Comparison of ENCODE assay signal across 20 cellular contexts in the genomic region with DNA sequence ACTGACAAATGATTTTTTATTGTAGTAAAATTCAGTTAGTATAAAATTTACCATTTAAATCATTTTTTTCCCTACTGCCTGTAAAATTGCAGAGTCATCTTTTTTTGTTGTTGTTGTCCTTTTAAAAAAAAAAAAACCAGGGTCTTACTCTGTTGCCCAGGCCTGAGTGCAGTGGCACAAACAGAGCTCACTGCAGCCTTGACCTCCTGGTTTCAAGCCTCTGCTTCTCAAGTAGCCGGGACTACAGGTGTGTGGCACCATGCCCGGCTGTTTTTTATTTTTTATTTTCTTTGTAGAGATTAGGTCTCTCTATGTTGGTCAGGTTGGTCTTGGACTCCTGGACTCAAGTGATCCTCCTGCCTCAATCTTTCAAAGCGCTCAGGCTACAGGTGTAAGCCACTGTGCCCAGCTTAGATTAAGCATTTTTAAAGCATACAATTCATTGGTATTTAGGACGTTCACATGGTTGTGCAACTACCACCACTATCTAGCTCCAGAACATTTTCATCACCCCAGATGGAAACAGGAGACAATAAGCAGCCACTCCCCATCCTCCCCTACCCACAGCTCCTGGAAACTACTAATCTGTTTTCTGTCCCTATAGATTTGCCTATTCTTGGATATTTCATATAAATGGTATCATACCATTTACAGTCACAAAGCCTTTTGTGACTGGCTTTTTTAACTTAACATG. TPM values are rescaled to one million over a fixed set of nuclear protein-coding genes. Genes with fewer than 3 reads are reported as not detected.
DNase-seq lines count a peak whose midpoint lies in the region; ATAC-seq and TF ChIP-seq lines count a peak whose summit lies in the region.
"Had no signal": no experiment of that assay in that cellular context is flagged by ENCODE, and none has a peak within 500 bp of the region (broad histone marks: within the 10 kb centered on the region; RNA-seq: fewer than 3 reads in every experiment).

No MANE protein-coding gene starts in this region.

- peaks cover 0 to 5% (median 3%) of the 10 kb centered on the region in 3 donors for H3K27me3 Mint-ChIP-seq in immature natural killer cell (ENCODE audit: low read depth in 3 of 3)
- H3K27me3 Mint-ChIP-seq in CD8-positive, alpha-beta T cell (ENCODE audit: low read depth) = no peaks in the 10 kb centered on the region
- H3K27me3 Mint-ChIP-seq: activated T-helper 17 cell treated with anti-CD3 and anti-CD28 coated beads, Interleukin-2, amount 50 U/mL, for 72 hours; naive thymus-derived CD8-positive, alpha-beta T cell had no signal

- TF ChIP-seq CTCF in gastroesophageal sphincter (IDR thresholded peaks at IDR 0.05) (no peak), gastrocnemius medialis (IDR thresholded peaks at IDR 0.05 in 4 of 5, conservative IDR thresholded peaks at IDR 0.05 in 1 of 5) (no peak)
- TF ChIP-seq CTCF in CD8-positive, alpha-beta T cell (IDR thresholded peaks at IDR 0.05) = no peak

- no peak for TF ChIP-seq POLR2A in gastroesophageal sphincter (IDR thresholded peaks at IDR 0.05)
- no peak for TF ChIP-seq POLR2A in gastrocnemius medialis (IDR thresholded peaks at IDR 0.05)

- H3K4me1 ChIP-seq in gastroesophageal sphincter (peaks cover 0 to 16% (median 0%) of the 10 kb centered on the region in 3 donors), gastrocnemius medialis (peaks cover 13% of the 10 kb centered on the region in 2 donors)
- no peaks in the 10 kb centered on the region for H3K4me1 ChIP-seq in CD8-positive, alpha-beta T cell (ENCODE audit: insufficient read depth, low read length)

- H3K4me1 Mint-ChIP-seq in immature natural killer cell = no peaks in the 10 kb centered on the region
- no peaks in the 10 kb centered on the region for H3K4me1 Mint-ChIP-seq in CD8-positive, alpha-beta T cell (ENCODE audit: low read depth)
- H3K4me1 Mint-ChIP-seq: activated T-helper 17 cell treated with anti-CD3 and anti-CD28 coated beads, Interleukin-2, amount 50 U/mL, for 72 hours; naive thymus-derived CD8-positive, alpha-beta T cell had no signal

- DNase-seq in amniotic epithelial cell (ENCODE audit: low read depth) (peak; percentile 94), gastrocnemius medialis (peak; percentile 31 to 43), immature natural killer cell (no peak)
- DNase-seq in activated naive CD4-positive, alpha-beta T cell treated with Interleukin-2 at 50 U/mL for 16 hours = no peak
- DNase-seq in CD8-positive, alpha-beta T cell = no peak
- no peak for DNase-seq in activated CD4-positive, alpha-beta T cell treated with anti-CD3 and anti-CD28 coated beads for 1 hour
- DNase-seq: anterior cingulate cortex; BE2C; dermis blood vessel endothelial cell; naive thymus-derived CD8-positive, alpha-beta T cell; NCI-H1930; NCI-H69; stimulated activated CD4-positive, alpha-beta T cell treated with anti-CD3 and anti-CD28 coated beads, Interleukin-1b, Interleukin-23, amount 100 ng/mL, for 48 hours; substantia nigra had no signal

- 74 to 76% methylated on average over 3 to 4 of the region's 4 CpGs for WGBS in gastroesophageal sphincter (ENCODE audit: low coverage in 1 of 2), 2 donors

- H3K9me3 Mint-ChIP-seq in immature natural killer cell = peaks cover 0 to 2% (median 0%) of the 10 kb centered on the region in 6 donors
- no peaks in the 10 kb centered on the region for H3K9me3 Mint-ChIP-seq in CD8-positive, alpha-beta T cell
- H3K9me3 Mint-ChIP-seq: activated T-helper 17 cell treated with anti-CD3 and anti-CD28 coated beads, Interleukin-2, amount 50 U/mL, for 72 hours had no signal

- CTCF ChIA-PET in CD8-positive, alpha-beta T cell (lab: Charles Lee) = no interaction called here

- no peaks in the 10 kb centered on the region for H3K36me3 Mint-ChIP-seq in immature natural killer cell
- H3K36me3 Mint-ChIP-seq in CD8-positive, alpha-beta T cell = peaks cover 7% of the 10 kb centered on the region

- H3K27ac ChIP-seq in gastroesophageal sphincter = no peak overlapping the region
- H3K27ac ChIP-seq in gastrocnemius medialis = peak overlapping the region; percentile 32 to 63 (median 60)
- no peak overlapping the region for H3K27ac ChIP-seq in CD8-positive, alpha-beta T cell (ENCODE audit: low read depth, low read length)
- H3K27ac ChIP-seq: esophagus muscularis mucosa, VCaP had no signal

- ATAC-seq in gastroesophageal sphincter = peak; percentile 60
- peak; percentile 94 for ATAC-seq in gastrocnemius medialis
- no peak for ATAC-seq in CD8-positive, alpha-beta T cell
- ATAC-seq: activated T-helper 17 cell treated with anti-CD3 and anti-CD28 coated beads, Interleukin-2, amount 50 U/mL, for 72 hours; naive thymus-derived CD8-positive, alpha-beta T cell; Panc1 had no signal

- TF ChIP-seq EP300 in Ishikawa (IDR thresholded peaks at IDR 0.05; ENCODE audit: borderline replicate concordance) (no peak), gastroesophageal sphincter (IDR thresholded peaks at IDR 0.05) (no peak)

- H3K4me3 ChIP-seq in gastroesophageal sphincter (no peak overlapping the region), gastrocnemius medialis (no peak overlapping the region)
- no peak overlapping the region for H3K4me3 ChIP-seq in CD8-positive, alpha-beta T cell (ENCODE audit: low read depth, low read length)
- H3K4me3 ChIP-seq: esophagus muscularis mucosa had no signal

- intact Hi-C loops in gastrocnemius medialis (cut with DNase I; ENCODE audit: low total_unique reads) = loop anchor here (5.0 kb wide), 1 partner anchor 40 kb away; no protein-coding TSS in a partner anchor
- intact Hi-C loops in CD8-positive, alpha-beta T cell (cut with DNase I, micrococcal nuclease) = no loop called here

- POLR2A ChIA-PET in CD8-positive, alpha-beta T cell (lab: Charles Lee) = no interaction called here

- H3K9me3 ChIP-seq in gastroesophageal sphincter = no peaks in the 10 kb centered on the region
- no peaks in the 10 kb centered on the region for H3K9me3 ChIP-seq in gastrocnemius medialis
- H3K9me3 ChIP-seq in CD8-positive, alpha-beta T cell (ENCODE audit: low read length) = no peaks in the 10 kb centered on the region
- H3K9me3 ChIP-seq: BE2C, esophagus muscularis mucosa had no signal

- no peak overlapping the region for H3K27ac Mint-ChIP-seq in immature natural killer cell
- H3K27ac Mint-ChIP-seq in CD8-positive, alpha-beta T cell = no peak overlapping the region
- H3K27ac Mint-ChIP-seq: activated T-helper 17 cell treated with anti-CD3 and anti-CD28 coated beads, Interleukin-2, amount 50 U/mL, for 72 hours; naive thymus-derived CD8-positive, alpha-beta T cell had no signal

- H3K27me3 ChIP-seq in gastroesophageal sphincter (no peaks in the 10 kb centered on the region), gastrocnemius medialis (no peaks in the 10 kb centered on the region)
- H3K27me3 ChIP-seq in CD8-positive, alpha-beta T cell (ENCODE audit: insufficient read depth, low read length) = no peaks in the 10 kb centered on the region
- H3K27me3 ChIP-seq: BE2C, esophagus muscularis mucosa had no signal

- H3K36me3 ChIP-seq in gastroesophageal sphincter = no peaks in the 10 kb centered on the region
- no peaks in the 10 kb centered on the region for H3K36me3 ChIP-seq in gastrocnemius medialis
- H3K36me3 ChIP-seq in CD8-positive, alpha-beta T cell (ENCODE audit: insufficient read depth, low read length) = no peaks in the 10 kb centered on the region
- H3K36me3 ChIP-seq: BE2C, esophagus muscularis mucosa had no signal

- no peak overlapping the region for H3K4me3 Mint-ChIP-seq in immature natural killer cell
- H3K4me3 Mint-ChIP-seq in CD8-positive, alpha-beta T cell = no peak overlapping the region
- H3K4me3 Mint-ChIP-seq: activated T-helper 17 cell treated with anti-CD3 and anti-CD28 coated beads, Interleukin-2, amount 50 U/mL, for 72 hours; naive thymus-derived CD8-positive, alpha-beta T cell had no signal

- TF ChIP-seq RAD21 in Ishikawa (IDR thresholded peaks at IDR 0.05; ENCODE audit: low read depth) = no peak

- in situ Hi-C loops in gastrocnemius medialis (cut with MboI; ENCODE audit: low sequenced_read_pairs in 4 of 4) = no loop called here

TF ChIP-seq in Ishikawa, 13 proteins besides CTCF, POLR2A, EP300 and RAD21:
- TF ChIP-seq CREB1 (IDR thresholded peaks at IDR 0.05; ENCODE audit: low read depth) (no peak), TAF1 (IDR thresholded peaks at IDR 0.05; ENCODE audit: low read depth) (no peak), NFIC (IDR thresholded peaks at IDR 0.05) (no peak), CEBPB (IDR thresholded peaks at IDR 0.05) (peak; percentile 77)

RNA-seq across cellular contexts. Expression of a gene that starts 59.7 kb away (rescaled TPM):
- 10 to 100 TPM; 47.3 to 79.2 (median 64.7) TPM for total RNA-seq in gastroesophageal sphincter
- total RNA-seq in gastrocnemius medialis = 10 to 100 TPM in 3 of 4 donors, 1 to 10 TPM in 1; 8.3 to 26.7 (median 13.0) TPM
- polyA plus RNA-seq in immature natural killer cell = 10 to 100 TPM; 11.9 to 17.6 (median 13.6) TPM
- 100 to 1,000 TPM; 167 to 183 TPM for total RNA-seq in CD8-positive, alpha-beta T cell

Comparison
In these comparisons a context has a peak if more than half of its experiments do, and no peak if none do; other contexts are left out.
1. DNase-seq: peak in amniotic epithelial cell (single experiment) and gastrocnemius medialis (2 of 2); none in immature natural killer cell (0 of 3), activated naive CD4-positive, alpha-beta T cell treated with Interleukin-2 at 50 U/mL for 16 hours (single experiment), CD8-positive, alpha-beta T cell (0 of 7) and activated CD4-positive, alpha-beta T cell treated with anti-CD3 and anti-CD28 coated beads for 1 hour (single experiment).
2. H3K27ac ChIP-seq: peak in gastrocnemius medialis (4 of 4); none in gastroesophageal sphincter (0 of 4) and CD8-positive, alpha-beta T cell (single experiment).